ENCODE assay signal across 10 cellular contexts in genomic region chr4:100738388-100739165, GRCh38.
DNase-seq lines count a peak whose midpoint lies in the region; ATAC-seq and TF ChIP-seq lines count a peak whose summit lies in the region.
"Had no signal": no experiment of that assay in that cellular context is flagged by ENCODE, and none has a peak within 500 bp of the region (broad histone marks: within the 10 kb centered on the region; RNA-seq: fewer than 3 reads in every experiment).

No MANE protein-coding gene starts in this region.

- H3K9me3 Mint-ChIP-seq in endodermal cell, result peaks cover 11% of the 10 kb centered on the region
- peaks cover 15% of the 10 kb centered on the region for H3K9me3 Mint-ChIP-seq in osteocyte (ENCODE audit: unreplicated experiment)

- intact Hi-C loops in IMR-90 (cut with micrococcal nuclease), result no loop called here

- H3K36me3 ChIP-seq in IMR-90 (ENCODE audit: control insufficient read depth, insufficient read depth, low read length) (no peaks in the 10 kb centered on the region), endodermal cell (ENCODE audit: control insufficient read depth, insufficient read depth, low read length) (no peaks in the 10 kb centered on the region)

- H3K27ac ChIP-seq in IMR-90 (ENCODE audit: insufficient read depth, low read length), result no peak overlapping the region
- no peak overlapping the region for H3K27ac ChIP-seq in endodermal cell (ENCODE audit: low read depth, low read length)

- 0% methylated on average over 2 of the region's 5 CpGs; no CpG with 5 or more reads in 1 of the 2 experiments for WGBS in IMR-90 (ENCODE audit: extremely low coverage in 2 of 2, insufficient read length in 1 of 2), 2 experiments
- WGBS in endodermal cell (ENCODE audit: insufficient coverage in 1 of 2, insufficient read length in 1 of 2), 2 experiments, result 81 to 88% methylated on average over 5 of the region's 5 CpGs

- no peak overlapping the region for H3K4ac ChIP-seq in IMR-90 (ENCODE audit: low read depth, low read length)

- H3K4me1 Mint-ChIP-seq in endodermal cell (peaks cover 28% of the 10 kb centered on the region), osteocyte (ENCODE audit: unreplicated experiment) (peaks cover 22% of the 10 kb centered on the region)

- H3K4me1 ChIP-seq in IMR-90 (ENCODE audit: control insufficient read depth, insufficient read depth, low read length) (no peaks in the 10 kb centered on the region), endodermal cell (ENCODE audit: control insufficient read depth, insufficient read depth, low read length) (peaks cover 3% of the 10 kb centered on the region)

- in situ Hi-C loops in IMR-90 (cut with MboI; ENCODE audit: low sequenced_read_pairs), result no loop called here

- DNase-seq in EH (ENCODE audit: low read depth), result peak; percentile 92
- peak; percentile 68 for DNase-seq in IMR-90
- DNase-seq in endodermal cell, result no peak
- DNase-seq in osteocyte (ENCODE audit: extremely low spot score, unreplicated experiment), result no peak
- DNase-seq in activated effector memory CD4-positive, alpha-beta T cell treated with Interleukin-2 at 50 U/mL for 16 hours, result no peak
- no peak for DNase-seq in activated CD4-positive, alpha-beta T cell treated with anti-CD3 and anti-CD28 coated beads for 4 hours
- DNase-seq: NCI-H2029 treated with DMSO at 0.1 percent for 48 hours had no signal

- H3K9me1 ChIP-seq in IMR-90 (ENCODE audit: insufficient read depth, low read length), result no peaks in the 10 kb centered on the region

- H3K27me3 ChIP-seq in IMR-90 (ENCODE audit: control insufficient read depth, insufficient read depth, low read length) (no peaks in the 10 kb centered on the region), endodermal cell (ENCODE audit: control insufficient read depth, insufficient read depth, low read length, poor library complexity, severe bottlenecking) (no peaks in the 10 kb centered on the region)

- peak overlapping the region; percentile 18 for H2BK120ac ChIP-seq in IMR-90 (ENCODE audit: low read depth, low read length)

- H3K9ac ChIP-seq in IMR-90 (ENCODE audit: low read depth, low read length) (no peak overlapping the region), endodermal cell (ENCODE audit: extremely low read depth, low read length, poor library complexity, severe bottlenecking) (no peak overlapping the region)

- H3K27ac Mint-ChIP-seq in endodermal cell (peak overlapping the region; percentile 49), osteocyte (ENCODE audit: unreplicated experiment) (peak overlapping the region; percentile 62)
- H3K27ac Mint-ChIP-seq: activated naive CD8-positive, alpha-beta T cell had no signal

- BruUV-seq in IMR-90 (replicated peaks; lab: Mats Ljungman, UMichigan), result no TSS peak

- POLR2A ChIA-PET in IMR-90 (lab: Charles Lee; ENCODE audit: unreplicated experiment), result no interaction called here

- CTCF ChIA-PET in IMR-90 (lab: Yijun Ruan, JAX), result interaction anchor here (0.5 to 1.0 kb wide), 3 partner anchors 12 to 873 kb away, joined by 3 read pairs; no protein-coding TSS in a partner anchor

- H2AFZ ChIP-seq in IMR-90 (replicated peaks; ENCODE audit: low read length, poor library complexity), result no peak overlapping the region

- TF ChIP-seq CTCF in IMR-90 (conservative IDR thresholded peaks at IDR 0.05; ENCODE audit: low read depth, low read length) (no peak), endodermal cell (conservative IDR thresholded peaks at IDR 0.05) (no peak), osteocyte (IDR thresholded peaks at IDR 0.05) (no peak)

- H3K56ac ChIP-seq in IMR-90 (ENCODE audit: extremely low read depth, insufficient read depth, low read length), result no peak overlapping the region

- H3K23ac ChIP-seq in IMR-90 (ENCODE audit: low read depth, low read length), result no peak overlapping the region

- H3K4me2 ChIP-seq in IMR-90 (ENCODE audit: low read depth, low read length), result no peak overlapping the region

- no peak overlapping the region for H4K5ac ChIP-seq in IMR-90 (ENCODE audit: low read depth, low read length)

- no peak for TF ChIP-seq POLR2A in IMR-90 (IDR thresholded peaks at IDR 0.05; ENCODE audit: low read depth, low read length)

- H4K8ac ChIP-seq in IMR-90 (ENCODE audit: low read depth in 2 of 2, low read length in 2 of 2), result no peak overlapping the region; a peak in 1 of 4 replicates

- ATAC-seq in IMR-90 (ENCODE audit: low read depth) (peak; percentile 37; the same call in 1 of the 2 replicates), GM18520 (IDR thresholded peaks at IDR 0.05; ENCODE audit: unreplicated experiment) (no peak), GM21423 (IDR thresholded peaks at IDR 0.05; ENCODE audit: unreplicated experiment) (no peak)

- H3K4me3 Mint-ChIP-seq in endodermal cell (no peak overlapping the region), osteocyte (ENCODE audit: unreplicated experiment) (no peak overlapping the region)
- H3K4me3 Mint-ChIP-seq: activated naive CD8-positive, alpha-beta T cell had no signal

- H2BK5ac ChIP-seq in IMR-90 (ENCODE audit: low read depth, low read length, poor library complexity, severe bottlenecking), result no peak overlapping the region

- H3K14ac ChIP-seq in IMR-90 (replicated peaks; ENCODE audit: low read depth, low read length), result no peak overlapping the region

- peak overlapping the region; percentile 5; the same call in 1 of the 2 replicates for H2BK20ac ChIP-seq in IMR-90 (ENCODE audit: low read depth, low read length)

- no peak overlapping the region for H2AK5ac ChIP-seq in IMR-90 (ENCODE audit: low read depth, low read length)

- no peak overlapping the region for H3K4me3 ChIP-seq in IMR-90 (ENCODE audit: insufficient read depth, low read depth, low read length)
- H3K4me3 ChIP-seq in endodermal cell (ENCODE audit: low read length), result no peak overlapping the region

- no peak overlapping the region for H2BK15ac ChIP-seq in IMR-90 (ENCODE audit: low read depth, low read length)

- peaks cover 7% of the 10 kb centered on the region for H3K36me3 Mint-ChIP-seq in endodermal cell (ENCODE audit: low read depth)
- peaks cover 4% of the 10 kb centered on the region for H3K36me3 Mint-ChIP-seq in osteocyte (ENCODE audit: unreplicated experiment)
- H3K36me3 Mint-ChIP-seq: activated naive CD8-positive, alpha-beta T cell had no signal

- H3K18ac ChIP-seq in IMR-90 (ENCODE audit: low read depth, low read length), result no peak overlapping the region; the same call in 1 of the 2 replicates

- no peaks in the 10 kb centered on the region for H4K20me1 ChIP-seq in IMR-90 (ENCODE audit: insufficient read depth, low read length)

- H3K27me3 Mint-ChIP-seq in endodermal cell (ENCODE audit: insufficient read depth) (no peaks in the 10 kb centered on the region), osteocyte (ENCODE audit: unreplicated experiment) (no peaks in the 10 kb centered on the region)

- dilution Hi-C loops in IMR-90 (cut with HindIII; ENCODE audit: low sequenced_read_pairs, unreplicated experiment), result no loop called here

- H2AK9ac ChIP-seq in IMR-90 (replicated peaks; ENCODE audit: low read depth, low read length, poor library complexity), result no peak overlapping the region

- no peak for TF ChIP-seq RAD21 in IMR-90 (IDR thresholded peaks at IDR 0.05; ENCODE audit: low read length)

- H4K91ac ChIP-seq in IMR-90 (ENCODE audit: insufficient read depth, low read depth, low read length), result no peak overlapping the region

- H3K9me3 ChIP-seq in IMR-90 (ENCODE audit: control insufficient read depth, insufficient read depth, low read length), result no peaks in the 10 kb centered on the region
- peaks cover 35% of the 10 kb centered on the region for H3K9me3 ChIP-seq in endodermal cell (ENCODE audit: control insufficient read depth, low read length)

- H3K79me1 ChIP-seq in IMR-90 (ENCODE audit: low read depth in 1 of 2, low read length in 2 of 2), result no peaks in the 10 kb centered on the region

TF ChIP-seq in IMR-90, 13 proteins besides CTCF, POLR2A, EP300 and RAD21:
- TF ChIP-seq USF2 (IDR thresholded peaks at IDR 0.05; ENCODE audit: low read depth, low read length) (no peak), BHLHE40 (IDR thresholded peaks at IDR 0.05; ENCODE audit: low read depth, low read length) (no peak), MAZ (IDR thresholded peaks at IDR 0.05; ENCODE audit: borderline replicate concordance, low read depth, low read length) (no peak), CHD1 (IDR thresholded peaks at IDR 0.05; ENCODE audit: low read depth, low read length) (no peak), MXI1 (IDR thresholded peaks at IDR 0.05; ENCODE audit: borderline replicate concordance, low read depth, low read length) (no peak), RCOR1 (IDR thresholded peaks at IDR 0.05; ENCODE audit: insufficient replicate concordance, low read length) (no peak), CEBPB (IDR thresholded peaks at IDR 0.05; ENCODE audit: low read depth, low read length) (no peak), RFX5 (IDR thresholded peaks at IDR 0.05; ENCODE audit: low read depth, low read length) (no peak), FOS (IDR thresholded peaks at IDR 0.05; ENCODE audit: low read depth, low read length) (no peak), ELK1 (IDR thresholded peaks at IDR 0.05; ENCODE audit: borderline replicate concordance, low read depth, low read length) (no peak), SMC3 (IDR thresholded peaks at IDR 0.05; ENCODE audit: low read depth, low read length) (no peak), NFE2L2 (IDR thresholded peaks at IDR 0.05; ENCODE audit: low read depth, low read length) (no peak), MAFK (IDR thresholded peaks at IDR 0.05; ENCODE audit: low read depth, low read length) (no peak)

Comparison
In these comparisons a context has a peak if more than half of its experiments do, and no peak if none do; other contexts are left out.
1. DNase-seq: peak in EH (single experiment) and IMR-90 (single experiment); none in endodermal cell (single experiment), osteocyte (single experiment), activated effector memory CD4-positive, alpha-beta T cell treated with Interleukin-2 at 50 U/mL for 16 hours (single experiment) and activated CD4-positive, alpha-beta T cell treated with anti-CD3 and anti-CD28 coated beads for 4 hours (0 of 2).